8 cellular contexts compared by ENCODE assay signal in the genomic region with DNA sequence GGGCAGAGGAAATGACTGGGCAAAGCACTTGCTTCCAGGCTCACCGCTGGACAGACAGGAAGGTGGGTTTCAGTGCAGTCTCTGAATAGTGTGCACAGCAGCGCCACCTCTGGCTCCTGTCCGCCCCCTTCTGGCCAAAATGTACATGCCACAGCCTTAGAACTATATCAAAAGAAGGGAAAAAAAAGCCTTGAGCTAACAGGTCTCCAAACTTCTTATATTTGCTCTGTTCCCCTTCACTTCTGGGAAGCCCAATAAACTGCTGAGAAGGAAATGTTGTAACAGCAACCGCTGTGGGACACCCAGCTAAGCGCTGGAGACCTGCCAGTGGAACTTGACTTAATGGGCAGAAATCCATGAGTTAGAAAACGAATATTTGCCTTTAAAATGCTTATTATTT. TPM values are rescaled to one million over a fixed set of nuclear protein-coding genes. Genes with fewer than 3 reads are reported as not detected.
DNase-seq lines count a peak whose midpoint lies in the region; ATAC-seq and TF ChIP-seq lines count a peak whose summit lies in the region.

No MANE protein-coding gene starts in this region.

- H3K79me2 ChIP-seq in neural cell (replicated peaks; ENCODE audit: insufficient read depth, low read length): no peaks in the 10 kb centered on the region

- intact Hi-C loops in Calu3 (cut with micrococcal nuclease; ENCODE audit: unreplicated experiment) (loop anchor here (10.0 kb wide), 1 partner anchor 131 kb away; a partner anchor contains a TSS), esophagus squamous epithelium (cut with DNase I) (no loop called here)

- whole genome bisulfite sequencing in esophagus squamous epithelium, 2 donors: 25 to 34% methylated on average over 6 of the region's 6 CpGs

- no TSS peak for BruUV-seq in Calu3 (replicated peaks; lab: Mats Ljungman, UMichigan)

- no peaks in the 10 kb centered on the region for H3K9me3 Mint-ChIP-seq in Calu3 (ENCODE audit: low read depth, unreplicated experiment)

- no peak overlapping the region for H3K4me3 ChIP-seq in esophagus squamous epithelium
- no peak overlapping the region for H3K4me3 ChIP-seq in neural cell (ENCODE audit: low read length)

- ATAC-seq in GM21515 (IDR thresholded peaks at IDR 0.05; ENCODE audit: unreplicated experiment): no peak

- H3K27ac Mint-ChIP-seq in Calu3 (ENCODE audit: unreplicated experiment): no peak overlapping the region

- TF ChIP-seq POLR2A in esophagus squamous epithelium (IDR thresholded peaks at IDR 0.05): no peak

- no peaks in the 10 kb centered on the region for H3K4me1 Mint-ChIP-seq in Calu3 (ENCODE audit: low read depth, unreplicated experiment)

- H3K4me2 ChIP-seq in neural cell (ENCODE audit: low read length): no peak overlapping the region

- TF ChIP-seq CTCF in Calu3 (IDR thresholded peaks at IDR 0.05; ENCODE audit: unreplicated experiment) (peak; percentile 89), esophagus squamous epithelium (IDR thresholded peaks at IDR 0.05) (peak; percentile 71 to 85 (median 81)), neural cell (IDR thresholded peaks at IDR 0.05; ENCODE audit: poor library complexity, severe bottlenecking) (peak; percentile 61)

- peak; percentile 36 for TF ChIP-seq RAD21 in neural cell (conservative IDR thresholded peaks at IDR 0.05)

- H3K27me3 ChIP-seq in esophagus squamous epithelium: no peaks in the 10 kb centered on the region
- no peaks in the 10 kb centered on the region for H3K27me3 ChIP-seq in neural cell (ENCODE audit: insufficient read depth, low read depth, low read length)

- H4K20me1 ChIP-seq in neural cell (ENCODE audit: insufficient read depth): no peaks in the 10 kb centered on the region

- H3K9ac ChIP-seq in neural cell (ENCODE audit: low read length): no peak overlapping the region

- peaks cover 6 to 28% (median 7%) of the 10 kb centered on the region in 3 donors for H3K4me1 ChIP-seq in esophagus squamous epithelium

- CTCF ChIA-PET in Calu3 (lab: Charles Lee): interaction anchor here (0.7 to 4.0 kb wide), 6 partner anchors 13 to 279 kb away, joined by 3 to 54 read pairs (median 4); a partner anchor contains a TSS

- DNase-seq in Calu3 (peak; percentile 79), HuH-7 (ENCODE audit: low spot score) (peak; percentile 55), OCI-M1 (lab: John Stamatoyannopoulos, UW) (peak; percentile 80), activated T-cell treated with anti-CD3 and anti-CD28 coated beads for 24 hours (ENCODE audit: low read depth) (peak; percentile 46), esophagus squamous epithelium (lab: John Stamatoyannopoulos, UW) (no peak), superior temporal gyrus (ENCODE audit: extremely low spot score) (peak; percentile 49)

- no peaks in the 10 kb centered on the region for H3K27me3 Mint-ChIP-seq in Calu3 (ENCODE audit: unreplicated experiment)

- TF ChIP-seq EP300 in neural cell (conservative IDR thresholded peaks at IDR 0.05; ENCODE audit: poor library complexity, severe bottlenecking): no peak

- H3F3A ChIP-seq in neural cell (ENCODE audit: insufficient read depth, low read length, poor library complexity, severe bottlenecking): no peaks in the 10 kb centered on the region

- peaks cover 21% of the 10 kb centered on the region for H3K36me3 Mint-ChIP-seq in Calu3 (ENCODE audit: insufficient read depth, unreplicated experiment)

- H3K4me3 Mint-ChIP-seq in Calu3 (ENCODE audit: low read depth, unreplicated experiment): no peak overlapping the region

- H3K36me3 ChIP-seq in esophagus squamous epithelium (peaks cover 6 to 91% (median 13%) of the 10 kb centered on the region in 3 donors), neural cell (ENCODE audit: insufficient read depth, low read length) (no peaks in the 10 kb centered on the region)

- H2AFZ ChIP-seq in neural cell (ENCODE audit: low read depth, low read length): no peak overlapping the region

- H3K9me3 ChIP-seq in esophagus squamous epithelium (no peaks in the 10 kb centered on the region), neural cell (ENCODE audit: low read length) (no peaks in the 10 kb centered on the region)

- no peaks in the 10 kb centered on the region for H3K9me2 ChIP-seq in neural cell (ENCODE audit: insufficient read depth, low read length)

- H3K27ac ChIP-seq in esophagus squamous epithelium: no peak overlapping the region
- H3K27ac ChIP-seq in neural cell (ENCODE audit: low read length): no peak overlapping the region

TF ChIP-seq in neural cell, 6 proteins besides CTCF, POLR2A, EP300 and RAD21:
- TF ChIP-seq, protein P1, sequence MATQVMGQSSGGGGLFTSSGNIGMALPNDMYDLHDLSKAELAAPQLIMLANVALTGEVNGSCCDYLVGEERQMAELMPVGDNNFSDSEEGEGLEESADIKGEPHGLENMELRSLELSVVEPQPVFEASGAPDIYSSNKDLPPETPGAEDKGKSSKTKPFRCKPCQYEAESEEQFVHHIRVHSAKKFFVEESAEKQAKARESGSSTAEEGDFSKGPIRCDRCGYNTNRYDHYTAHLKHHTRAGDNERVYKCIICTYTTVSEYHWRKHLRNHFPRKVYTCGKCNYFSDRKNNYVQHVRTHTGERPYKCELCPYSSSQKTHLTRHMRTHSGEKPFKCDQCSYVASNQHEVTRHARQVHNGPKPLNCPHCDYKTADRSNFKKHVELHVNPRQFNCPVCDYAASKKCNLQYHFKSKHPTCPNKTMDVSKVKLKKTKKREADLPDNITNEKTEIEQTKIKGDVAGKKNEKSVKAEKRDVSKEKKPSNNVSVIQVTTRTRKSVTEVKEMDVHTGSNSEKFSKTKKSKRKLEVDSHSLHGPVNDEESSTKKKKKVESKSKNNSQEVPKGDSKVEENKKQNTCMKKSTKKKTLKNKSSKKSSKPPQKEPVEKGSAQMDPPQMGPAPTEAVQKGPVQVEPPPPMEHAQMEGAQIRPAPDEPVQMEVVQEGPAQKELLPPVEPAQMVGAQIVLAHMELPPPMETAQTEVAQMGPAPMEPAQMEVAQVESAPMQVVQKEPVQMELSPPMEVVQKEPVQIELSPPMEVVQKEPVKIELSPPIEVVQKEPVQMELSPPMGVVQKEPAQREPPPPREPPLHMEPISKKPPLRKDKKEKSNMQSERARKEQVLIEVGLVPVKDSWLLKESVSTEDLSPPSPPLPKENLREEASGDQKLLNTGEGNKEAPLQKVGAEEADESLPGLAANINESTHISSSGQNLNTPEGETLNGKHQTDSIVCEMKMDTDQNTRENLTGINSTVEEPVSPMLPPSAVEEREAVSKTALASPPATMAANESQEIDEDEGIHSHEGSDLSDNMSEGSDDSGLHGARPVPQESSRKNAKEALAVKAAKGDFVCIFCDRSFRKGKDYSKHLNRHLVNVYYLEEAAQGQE (IDR thresholded peaks at IDR 0.05; ENCODE audit: borderline replicate concordance): no peak
- TF ChIP-seq MXI1 (conservative IDR thresholded peaks at IDR 0.05; ENCODE audit: poor library complexity, severe bottlenecking) (no peak), SMC3 (conservative IDR thresholded peaks at IDR 0.05; ENCODE audit: poor library complexity) (peak; percentile 49)

RNA-seq across cellular contexts. Expression of a gene that starts 17.5 kb away (rescaled TPM):
- 28.2 and 29.4 TPM in 2 replicates for total RNA-seq in Calu3 (2022)
- total RNA-seq in esophagus squamous epithelium: 10 to 100 TPM; 10.4 to 17.6 (median 15.3) TPM
- 16.1 and 16.2 TPM in 2 replicates for polyA plus RNA-seq in neural cell
- polyA minus RNA-seq in neural cell: 20.1 and 23.9 TPM in 2 replicates
